18 cellular contexts compared by ENCODE assay signal in the genomic region with DNA sequence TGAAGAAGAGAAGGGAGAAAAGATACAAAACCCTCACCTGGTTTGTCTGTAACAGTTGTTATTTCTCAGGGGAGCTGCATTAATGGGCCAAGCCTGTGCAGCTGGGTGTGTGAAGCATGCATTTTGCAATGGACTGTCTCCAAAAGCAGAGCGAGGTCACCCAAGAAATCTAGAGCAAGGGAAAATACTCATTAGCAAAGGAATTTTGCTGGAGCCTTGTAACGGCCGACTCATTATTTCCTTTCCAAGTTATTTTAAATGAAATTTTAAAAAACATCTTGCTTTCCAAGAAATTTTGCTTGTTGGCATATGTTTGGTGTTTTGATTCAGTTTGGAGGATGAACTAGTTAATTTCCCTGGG. TPM values are rescaled to one million over a fixed set of nuclear protein-coding genes. Genes with fewer than 3 reads are reported as not detected.
DNase-seq lines count a peak whose midpoint lies in the region; ATAC-seq, FAIRE-seq and TF ChIP-seq lines count a peak whose summit lies in the region.
"Had no signal": no experiment of that assay in that cellular context is flagged by ENCODE, and none has a peak within 500 bp of the region (broad histone marks: within the 10 kb centered on the region; RNA-seq: fewer than 3 reads in every experiment).

No MANE protein-coding gene starts in this region.

- no peak for DNase-seq in AG04450 (ENCODE audit: low read depth, low spot score)
- DNase-seq in IMR-90, result peak; percentile 63
- no peak for DNase-seq in neural crest cell (ENCODE audit: low read depth, low spot score)
- DNase-seq in sciatic nerve (ENCODE audit: low spot score), result no peak
- DNase-seq in HTR-8/SVneo (ENCODE audit: insufficient read length, low spot score), result no peak
- DNase-seq in GOT3 (lab: John Stamatoyannopoulos, UW), result no peak
- DNase-seq: AML-193; anterior cingulate cortex; effector memory CD8-positive, alpha-beta T cell; hippocampal formation; natural killer cell; NCI-H2107 had no signal

- CTCF ChIA-PET in AG04450 (lab: Charles Lee), result interaction anchor here (0.6 kb wide), 1 partner anchor 673 kb away, joined by 3 read pairs; no protein-coding TSS in a partner anchor
- CTCF ChIA-PET in IMR-90 (lab: Yijun Ruan, JAX), result no interaction called here

- no peak overlapping the region for H2BK15ac ChIP-seq in IMR-90 (ENCODE audit: low read depth, low read length)

- H3K9me1 ChIP-seq in IMR-90 (ENCODE audit: insufficient read depth, low read length), result peaks cover 19% of the 10 kb centered on the region

- H3K9me3 Mint-ChIP-seq in neural crest cell, result no peaks in the 10 kb centered on the region
- H3K9me3 Mint-ChIP-seq: activated T-helper 1 cell treated with anti-CD3 and anti-CD28 coated beads, Interleukin-12 subunit alpha, Interleukin-12 subunit beta, Interleukin-2, Interleukin-4 antibody, amounts not matched to agents 30 ng/mL and 10 ng/mL and 1 ng/mL, durations not matched to agents 14 hours and 24 hours and 36 hours; effector memory CD8-positive, alpha-beta T cell; natural killer cell had no signal

- no peak overlapping the region for H3K4ac ChIP-seq in IMR-90 (ENCODE audit: low read depth, low read length)

- H3K4me1 ChIP-seq in IMR-90 (ENCODE audit: control insufficient read depth, insufficient read depth, low read length) (peaks cover 18% of the 10 kb centered on the region), esophagus (ENCODE audit: control insufficient read depth in 2 of 2, insufficient read depth in 2 of 2, low read length in 1 of 2) (peaks cover 3 to 5% of the 10 kb centered on the region in 2 donors)
- H3K4me1 ChIP-seq: HAP-1 had no signal

- H3K27ac Mint-ChIP-seq in neural crest cell (ENCODE audit: unreplicated experiment), result no peak overlapping the region
- H3K27ac Mint-ChIP-seq: activated T-helper 1 cell treated with anti-CD3 and anti-CD28 coated beads, Interleukin-12 subunit alpha, Interleukin-12 subunit beta, Interleukin-2, Interleukin-4 antibody, amounts not matched to agents 30 ng/mL and 10 ng/mL and 1 ng/mL, durations not matched to agents 14 hours and 24 hours and 36 hours; effector memory CD8-positive, alpha-beta T cell; natural killer cell had no signal

- no peak overlapping the region for H4K5ac ChIP-seq in IMR-90 (ENCODE audit: low read depth, low read length)

- no peak overlapping the region for H2AK5ac ChIP-seq in IMR-90 (ENCODE audit: low read depth, low read length)

- H3K9me3 ChIP-seq in AG04450 (ENCODE audit: control insufficient read depth, insufficient read depth, low read length) (no peaks in the 10 kb centered on the region; the same call in 1 of the 2 replicates), IMR-90 (ENCODE audit: control insufficient read depth, insufficient read depth, low read length) (no peaks in the 10 kb centered on the region), esophagus (ENCODE audit: control insufficient read depth in 2 of 2, insufficient read depth in 1 of 2, low read depth in 1 of 2, low read length in 1 of 2) (no peaks in the 10 kb centered on the region)
- H3K9me3 ChIP-seq: HAP-1 had no signal

- peaks cover 2% of the 10 kb centered on the region for H3K36me3 Mint-ChIP-seq in neural crest cell (ENCODE audit: low read depth)
- H3K36me3 Mint-ChIP-seq: natural killer cell had no signal

- no peak for TF ChIP-seq RAD21 in IMR-90 (IDR thresholded peaks at IDR 0.05; ENCODE audit: low read length)

- no peak overlapping the region for H3K18ac ChIP-seq in IMR-90 (ENCODE audit: low read depth, low read length)

- no peak overlapping the region for H3K56ac ChIP-seq in IMR-90 (ENCODE audit: extremely low read depth, insufficient read depth, low read length)

- no peak overlapping the region for H4K8ac ChIP-seq in IMR-90 (ENCODE audit: low read depth in 2 of 2, low read length in 2 of 2)

- no peak overlapping the region for H3K23ac ChIP-seq in IMR-90 (ENCODE audit: low read depth, low read length)

- peaks cover 77% of the 10 kb centered on the region for H3K27me3 Mint-ChIP-seq in neural crest cell (ENCODE audit: low read depth)

- peak overlapping the region; percentile 73; the same call in 1 of the 2 replicates for H3K14ac ChIP-seq in IMR-90 (replicated peaks; ENCODE audit: low read depth, low read length)

- H2BK120ac ChIP-seq in IMR-90 (ENCODE audit: low read depth, low read length), result no peak overlapping the region

- H4K20me1 ChIP-seq in IMR-90 (ENCODE audit: insufficient read depth, low read length), result peaks cover 4% of the 10 kb centered on the region; the same call in 1 of the 2 replicates

- ATAC-seq in IMR-90 (ENCODE audit: low read depth), result no peak
- no peak for ATAC-seq in sciatic nerve
- no peak for ATAC-seq in HG02763 (IDR thresholded peaks at IDR 0.05; ENCODE audit: unreplicated experiment)
- ATAC-seq: effector memory CD8-positive, alpha-beta T cell; left lobe of liver; natural killer cell had no signal

- peaks cover 32% of the 10 kb centered on the region for H3K36me3 ChIP-seq in IMR-90 (ENCODE audit: control insufficient read depth, insufficient read depth, low read length)
- no peaks in the 10 kb centered on the region for H3K36me3 ChIP-seq in esophagus (ENCODE audit: control insufficient read depth in 2 of 2, insufficient read depth in 2 of 2, low read length in 1 of 2)
- H3K36me3 ChIP-seq: HAP-1 had no signal

- FAIRE-seq in HTR-8/SVneo (lab: Jason Lieb, UNC), result no peak

- H3K27ac ChIP-seq in AG04450 (ENCODE audit: low read depth, low read length) (no peak overlapping the region), IMR-90 (ENCODE audit: insufficient read depth, low read length) (no peak overlapping the region), esophagus (ENCODE audit: low read depth in 2 of 2, low read length in 1 of 2) (peak overlapping the region; percentile 27 to 57)
- H3K27ac ChIP-seq: skin epidermis had no signal

- peaks cover 29 to 54% of the 10 kb centered on the region in 2 experiments for H3K79me1 ChIP-seq in IMR-90 (ENCODE audit: low read depth in 1 of 2, low read length in 2 of 2)

- H3K27me3 ChIP-seq in AG04450 (ENCODE audit: control insufficient read depth, insufficient read depth, low read length) (no peaks in the 10 kb centered on the region), IMR-90 (ENCODE audit: control insufficient read depth, insufficient read depth, low read length) (no peaks in the 10 kb centered on the region), esophagus (ENCODE audit: control insufficient read depth in 1 of 2, insufficient read depth in 2 of 2, low read length in 2 of 2) (no peaks in the 10 kb centered on the region)

- TF ChIP-seq CTCF in AG04450 (IDR thresholded peaks at IDR 0.05; ENCODE audit: low read depth, low read length) (no peak), IMR-90 (conservative IDR thresholded peaks at IDR 0.05; ENCODE audit: low read depth, low read length) (no peak), neural crest cell (conservative IDR thresholded peaks at IDR 0.05) (no peak)

- intact Hi-C loops in IMR-90 (cut with micrococcal nuclease), result loop anchor here (2.0 to 5.0 kb wide), 3 partner anchors 142 to 272 kb away; no protein-coding TSS in a partner anchor
- intact Hi-C loops in sciatic nerve (cut with DNase I), result no loop called here

- H2BK20ac ChIP-seq in IMR-90 (ENCODE audit: low read depth, low read length), result no peak overlapping the region

- no peak overlapping the region for H2BK5ac ChIP-seq in IMR-90 (ENCODE audit: low read depth, low read length, poor library complexity, severe bottlenecking)

- peak overlapping the region; percentile 14 for H3K4me3 Mint-ChIP-seq in neural crest cell
- H3K4me3 Mint-ChIP-seq: activated T-helper 1 cell treated with anti-CD3 and anti-CD28 coated beads, Interleukin-12 subunit alpha, Interleukin-12 subunit beta, Interleukin-2, Interleukin-4 antibody, amounts not matched to agents 30 ng/mL and 10 ng/mL and 1 ng/mL, durations not matched to agents 14 hours and 24 hours and 36 hours; effector memory CD8-positive, alpha-beta T cell; natural killer cell had no signal

- in situ Hi-C loops in IMR-90 (cut with MboI; ENCODE audit: low sequenced_read_pairs), result loop anchor here (10.0 kb wide), 1 partner anchor 220 kb away; no protein-coding TSS in a partner anchor

- H4K91ac ChIP-seq in IMR-90 (ENCODE audit: insufficient read depth, low read depth, low read length), result no peak overlapping the region

- dilution Hi-C loops in IMR-90 (cut with HindIII; ENCODE audit: low sequenced_read_pairs, unreplicated experiment), result loop anchor here (25.0 kb wide), 1 partner anchor 357 kb away; no protein-coding TSS in a partner anchor

- no peak overlapping the region for H2AK9ac ChIP-seq in IMR-90 (replicated peaks; ENCODE audit: low read depth, low read length, poor library complexity)

- TF ChIP-seq POLR2A in IMR-90 (IDR thresholded peaks at IDR 0.05; ENCODE audit: low read depth, low read length), result no peak

- WGBS in IMR-90 (ENCODE audit: extremely low coverage in 2 of 2, insufficient read length in 1 of 2), 2 experiments, result no CpG with 5 or more reads among the region's 3 CpGs
- 64 to 66% methylated on average over 3 of the region's 3 CpGs for WGBS in esophagus, 2 donors

- BruUV-seq in IMR-90 (replicated peaks; lab: Mats Ljungman, UMichigan), result no TSS peak

- peaks cover 26% of the 10 kb centered on the region for H3K4me1 Mint-ChIP-seq in neural crest cell
- H3K4me1 Mint-ChIP-seq: natural killer cell had no signal

- no peak overlapping the region; the same call in 1 of the 2 replicates for H3K9ac ChIP-seq in IMR-90 (ENCODE audit: low read depth, low read length)

- POLR2A ChIA-PET in AG04450 (lab: Yijun Ruan, JAX), result no interaction called here
- POLR2A ChIA-PET in IMR-90 (lab: Charles Lee; ENCODE audit: unreplicated experiment), result no interaction called here

- H3K4me3 ChIP-seq in AG04450 (ENCODE audit: low read depth, low read length), result peak overlapping the region; percentile 91
- H3K4me3 ChIP-seq in IMR-90 (ENCODE audit: insufficient read depth, low read depth, low read length), result no peak overlapping the region
- H3K4me3 ChIP-seq in esophagus (ENCODE audit: low read depth in 1 of 2, low read length in 2 of 2), result no peak overlapping the region
- H3K4me3 ChIP-seq: HAP-1, skin epidermis had no signal

- H3K4me2 ChIP-seq in IMR-90 (ENCODE audit: low read depth, low read length), result peak overlapping the region; percentile 60

- H2AFZ ChIP-seq in IMR-90 (replicated peaks; ENCODE audit: low read length, poor library complexity), result no peak overlapping the region

TF ChIP-seq in IMR-90, 13 proteins besides CTCF, POLR2A, EP300 and RAD21 (continues in another document):
- peak; percentile 53; the same call in 1 of the 2 replicates for TF ChIP-seq CEBPB (IDR thresholded peaks at IDR 0.05; ENCODE audit: low read depth, low read length)

RNA-seq across cellular contexts. Expression of a gene that starts 3.5 kb away (rescaled TPM):
- 33.1 and 40.3 TPM in 2 replicates for polyA plus RNA-seq in AG04450 (2011; rRNA removed)
- polyA minus RNA-seq in AG04450 (2011; rRNA and poly(A)+ RNA removed), result 50.7 and 58.2 TPM in 2 replicates
- 28.7 and 31.1 TPM in 2 replicates for total RNA-seq in IMR-90 (2012; rRNA removed)
- polyA plus RNA-seq in IMR-90 (2012; rRNA removed), result 25.0 and 28.4 TPM in 2 replicates
- polyA plus RNA-seq in IMR-90 (2012; cell fraction: cytosol; rRNA removed), result 16.1 and 27.1 TPM in 2 replicates
- 9.5 and 9.8 TPM in 2 replicates for polyA plus RNA-seq in IMR-90 (2012; cell fraction: nucleus; rRNA removed; ENCODE audit: low replicate concordance)
- 1 to 10 TPM; 3.2 to 6.7 TPM for polyA plus RNA-seq in esophagus
- 7.5 and 7.9 TPM in 2 replicates for total RNA-seq in neural crest cell
- total RNA-seq in sciatic nerve, result 16.9 TPM

Comparison
In these comparisons a context has a peak if more than half of its experiments do, and no peak if none do; other contexts are left out.
1. H3K27ac ChIP-seq: peak in esophagus (2 of 2); none in AG04450 (single experiment) and IMR-90 (single experiment).